ENCODE assay signal across 19 cellular contexts in genomic region chr19:46270521-46271256, GRCh38. TPM values are rescaled to one million over a fixed set of nuclear protein-coding genes. Genes with fewer than 3 reads are reported as not detected.
"Had no signal": no experiment of that assay in that cellular context is flagged by ENCODE, and none has a peak within 500 bp of the region (broad histone marks: within the 10 kb centered on the region; RNA-seq: fewer than 3 reads in every experiment).

No MANE protein-coding gene starts in this region.

- H3K4me1 ChIP-seq: gastroesophageal sphincter, psoas muscle, suprapubic skin had no signal

- ATAC-seq: effector memory CD8-positive, alpha-beta T cell; gastroesophageal sphincter; left colon; mucosa of descending colon; psoas muscle; sciatic nerve had no signal

- H3K36me3 ChIP-seq: gastroesophageal sphincter, suprapubic skin, WERI-Rb-1 had no signal

- H3K27ac ChIP-seq: gastroesophageal sphincter, psoas muscle, suprapubic skin, WERI-Rb-1 had no signal

- H3K36me3 Mint-ChIP-seq: naive thymus-derived CD8-positive, alpha-beta T cell had no signal

- H3K9me3 ChIP-seq: gastroesophageal sphincter, mucosa of descending colon, psoas muscle, suprapubic skin had no signal

- H3K4me3 ChIP-seq: gastroesophageal sphincter, lung, mucosa of descending colon, psoas muscle, suprapubic skin had no signal

- H3K4me3 Mint-ChIP-seq: activated CD4-positive, alpha-beta T cell treated with anti-CD3 and anti-CD28 coated beads, Interleukin-2, amount 10 ng/mL, durations not matched to agents 24 days and 14 days; activated naive CD4-positive, alpha-beta T cell treated with anti-CD3 and anti-CD28 coated beads for 36 hours; activated T-helper 1 cell treated with anti-CD3 and anti-CD28 coated beads, Interleukin-12 subunit alpha, Interleukin-12 subunit beta, Interleukin-2, Interleukin-4 antibody, amounts not matched to agents 30 ng/mL and 10 ng/mL and 1 ng/mL, durations not matched to agents 14 hours and 24 hours and 36 hours; central memory CD8-positive, alpha-beta T cell; effector memory CD8-positive, alpha-beta T cell; naive thymus-derived CD8-positive, alpha-beta T cell had no signal

- DNase-seq: activated CD4-positive, alpha-beta T cell treated with anti-CD3 and anti-CD28 coated beads, Interleukin-2, amount 10 ng/mL, durations not matched to agents 24 days and 14 days; effector memory CD8-positive, alpha-beta T cell; hypothalamus; left colon; mucosa of descending colon; naive thymus-derived CD8-positive, alpha-beta T cell; nucleus accumbens; psoas muscle; stimulated activated CD4-positive, alpha-beta T cell treated with anti-CD3 and anti-CD28 coated beads, Interleukin-2, amount 100 ng/mL, for 48 hours; T-helper 1 cell; WERI-Rb-1 had no signal

- H3K27ac Mint-ChIP-seq: activated CD4-positive, alpha-beta T cell treated with anti-CD3 and anti-CD28 coated beads, Interleukin-2, amount 10 ng/mL, durations not matched to agents 24 days and 14 days; activated naive CD4-positive, alpha-beta T cell treated with anti-CD3 and anti-CD28 coated beads for 36 hours; activated T-helper 1 cell treated with anti-CD3 and anti-CD28 coated beads, Interleukin-12 subunit alpha, Interleukin-12 subunit beta, Interleukin-2, Interleukin-4 antibody, amounts not matched to agents 30 ng/mL and 10 ng/mL and 1 ng/mL, durations not matched to agents 14 hours and 24 hours and 36 hours; effector memory CD8-positive, alpha-beta T cell had no signal

- H3K9me3 Mint-ChIP-seq: activated CD4-positive, alpha-beta T cell treated with anti-CD3 and anti-CD28 coated beads, Interleukin-2, amount 10 ng/mL, durations not matched to agents 24 days and 14 days; activated naive CD4-positive, alpha-beta T cell treated with anti-CD3 and anti-CD28 coated beads for 36 hours; activated T-helper 1 cell treated with anti-CD3 and anti-CD28 coated beads, Interleukin-12 subunit alpha, Interleukin-12 subunit beta, Interleukin-2, Interleukin-4 antibody, amounts not matched to agents 30 ng/mL and 10 ng/mL and 1 ng/mL, durations not matched to agents 14 hours and 24 hours and 36 hours; central memory CD8-positive, alpha-beta T cell; effector memory CD8-positive, alpha-beta T cell; naive thymus-derived CD8-positive, alpha-beta T cell had no signal

RNA-seq across cellular contexts. Expression of gene HIF3A, which starts 26.2 kb away (rescaled TPM):
- total RNA-seq: activated CD4-positive, alpha-beta T cell treated with anti-CD3 and anti-CD28 coated beads, Interleukin-2, amount 10 ng/mL, durations not matched to agents 24 days and 14 days; activated naive CD4-positive, alpha-beta T cell treated with anti-CD3 and anti-CD28 coated beads for 36 hours; activated T-helper 1 cell treated with anti-CD3 and anti-CD28 coated beads, Interleukin-12 subunit alpha, Interleukin-12 subunit beta, Interleukin-2, Interleukin-4 antibody, amounts not matched to agents 30 ng/mL and 10 ng/mL and 1 ng/mL, durations not matched to agents 14 hours and 24 hours and 36 hours; naive thymus-derived CD8-positive, alpha-beta T cell had no signal
- polyA plus RNA-seq: naive thymus-derived CD8-positive, alpha-beta T cell had no signal

RNA-seq across cellular contexts. Expression of gene IGFL1, which starts 41.1 kb away (rescaled TPM):
- total RNA-seq: activated CD4-positive, alpha-beta T cell treated with anti-CD3 and anti-CD28 coated beads, Interleukin-2, amount 10 ng/mL, durations not matched to agents 24 days and 14 days; activated naive CD4-positive, alpha-beta T cell treated with anti-CD3 and anti-CD28 coated beads for 36 hours; activated T-helper 1 cell treated with anti-CD3 and anti-CD28 coated beads, Interleukin-12 subunit alpha, Interleukin-12 subunit beta, Interleukin-2, Interleukin-4 antibody, amounts not matched to agents 30 ng/mL and 10 ng/mL and 1 ng/mL, durations not matched to agents 14 hours and 24 hours and 36 hours; epithelial cell of proximal tubule; left colon; lung; mucosa of descending colon; naive thymus-derived CD8-positive, alpha-beta T cell; psoas muscle; sciatic nerve; suprapubic skin had no signal
- polyA plus RNA-seq: lung; naive thymus-derived CD8-positive, alpha-beta T cell; psoas muscle had no signal
